In the genomic region with DNA sequence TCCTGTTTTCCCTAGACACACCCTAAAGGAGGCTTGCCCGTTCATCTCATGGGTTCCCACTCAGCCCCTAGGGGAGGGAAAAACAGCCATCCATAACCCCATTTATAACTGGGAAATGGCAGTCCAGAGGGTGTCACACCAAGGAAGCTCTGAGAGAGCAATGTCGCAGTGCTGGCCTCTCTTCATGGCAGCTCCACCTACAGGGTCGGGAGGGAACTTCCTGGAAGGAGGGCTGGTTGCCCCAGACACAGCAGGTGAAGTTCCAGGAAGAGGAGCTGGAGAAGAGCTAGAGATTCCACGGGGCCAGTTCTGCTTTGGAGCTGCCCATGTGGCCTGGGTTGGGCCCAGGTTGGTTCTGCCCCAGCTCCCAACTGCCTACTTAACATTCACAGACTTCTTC, we compare ENCODE assay signal across 10 cellular contexts. TPM values are rescaled to one million over a fixed set of nuclear protein-coding genes. Genes with fewer than 3 reads are reported as not detected.
DNase-seq lines count a peak whose midpoint lies in the region; ATAC-seq and TF ChIP-seq lines count a peak whose summit lies in the region.
"Had no signal": no experiment of that assay in that cellular context is flagged by ENCODE, and none has a peak within 500 bp of the region (broad histone marks: within the 10 kb centered on the region; RNA-seq: fewer than 3 reads in every experiment).

No MANE protein-coding gene starts in this region.

- H3K4me1 ChIP-seq in left ventricle myocardium inferior (no peaks in the 10 kb centered on the region), right atrium auricular region (no peaks in the 10 kb centered on the region)
- H3K4me1 ChIP-seq: pancreas had no signal

- intact Hi-C loops in left ventricle myocardium inferior (cut with micrococcal nuclease) = no loop called here

- TF ChIP-seq CTCF in left ventricle myocardium inferior (IDR thresholded peaks at IDR 0.05; ENCODE audit: borderline replicate concordance) (peak; percentile 29), right atrium auricular region (IDR thresholded peaks at IDR 0.05) (no peak), epithelial cell of proximal tubule (conservative IDR thresholded peaks at IDR 0.05; ENCODE audit: low read depth, low read length) (peak; percentile 46)

- ATAC-seq in HG03097 (IDR thresholded peaks at IDR 0.05; ENCODE audit: low FRiP score, unreplicated experiment) = no peak

- DNase-seq in left ventricle myocardium inferior (no peak), right atrium auricular region (ENCODE audit: low spot score) (no peak), NCI-H82 (lab: John Stamatoyannopoulos, UW) (peak; percentile 76), epithelial cell of proximal tubule (ENCODE audit: low read depth) (no peak), COR-L47 (lab: John Stamatoyannopoulos, UW) (no peak), midbrain (lab: John Stamatoyannopoulos, UW) (no peak), AG08396 (ENCODE audit: low spot score) (no peak)

- H3K9me3 ChIP-seq in left ventricle myocardium inferior (replicated peaks) (peaks cover 9% of the 10 kb centered on the region), right atrium auricular region (peaks cover 0 to 9% of the 10 kb centered on the region in 2 donors)
- H3K9me3 ChIP-seq: pancreas had no signal

- H3K4me3 ChIP-seq in left ventricle myocardium inferior (no peak overlapping the region), right atrium auricular region (no peak overlapping the region), epithelial cell of proximal tubule (ENCODE audit: low read depth, low read length) (no peak overlapping the region)
- H3K4me3 ChIP-seq: pancreas had no signal

- H3K36me3 ChIP-seq in left ventricle myocardium inferior = no peaks in the 10 kb centered on the region
- no peaks in the 10 kb centered on the region for H3K36me3 ChIP-seq in right atrium auricular region
- H3K36me3 ChIP-seq: pancreas had no signal

- H3K27ac ChIP-seq in left ventricle myocardium inferior (replicated peaks) = no peak overlapping the region
- no peak overlapping the region for H3K27ac ChIP-seq in right atrium auricular region
- H3K27ac ChIP-seq: pancreas had no signal

- H3K27me3 ChIP-seq in left ventricle myocardium inferior (ENCODE audit: low read depth) (peaks cover 50% of the 10 kb centered on the region), right atrium auricular region (no peaks in the 10 kb centered on the region)
- H3K27me3 ChIP-seq: pancreas had no signal

RNA-seq across cellular contexts. Expression of a gene that starts 22.3 kb away (rescaled TPM):
- total RNA-seq in left ventricle myocardium inferior (0.96 TPM), right atrium auricular region (1 to 10 TPM; 7.0 to 9.4 TPM), epithelial cell of proximal tubule (0.14 TPM in 1 of 2 replicates, not detected in the other)
- total RNA-seq: T-helper 2 cell treated with Interferon-gamma antibody and Interleukin-4, amounts not matched to agents 100 ng/mL and 5 ng/mL, for 36 hours had no signal

Comparison
In these comparisons a context has a peak if more than half of its experiments do, and no peak if none do; other contexts are left out.
1. CTCF ChIP-seq: peak in left ventricle myocardium inferior (single experiment) and epithelial cell of proximal tubule (single experiment); none in right atrium auricular region (0 of 2).